Comparison of ENCODE assay signal across 8 cellular contexts in the genomic region with DNA sequence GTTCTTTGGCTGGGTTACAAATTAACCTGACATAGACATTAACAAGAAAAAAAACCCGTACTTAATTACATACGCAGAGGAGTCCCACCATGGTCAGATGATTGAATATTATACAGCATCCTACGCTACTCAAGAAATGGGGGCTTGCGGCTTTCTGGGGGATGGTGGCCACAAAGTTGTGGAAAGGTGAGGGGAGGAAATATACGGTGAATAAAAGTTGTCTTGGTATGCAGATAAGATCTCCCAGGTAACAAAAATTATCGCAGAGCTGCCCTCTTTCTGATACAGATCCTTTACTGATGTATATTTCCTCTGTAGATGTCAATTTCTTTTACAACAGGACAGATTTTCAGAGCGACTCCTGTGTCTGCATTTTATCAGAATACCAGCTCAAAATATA. TPM values are rescaled to one million over a fixed set of nuclear protein-coding genes. Genes with fewer than 3 reads are reported as not detected.
A peak's percentile ranks its signal among the peaks of the same experiment; 100 is the strongest.
DNase-seq lines count a peak whose midpoint lies in the region; ATAC-seq and TF ChIP-seq lines count a peak whose summit lies in the region.

No MANE protein-coding gene starts in this region.

- H3K27me3 ChIP-seq in DOHH2 (ENCODE audit: control insufficient read depth, low read length) (no peaks in the 10 kb centered on the region), Peyer's patch (no peaks in the 10 kb centered on the region), parathyroid adenoma (ENCODE audit: control insufficient read depth, insufficient read depth, low read length) (no peaks in the 10 kb centered on the region)

- ATAC-seq in HG03571 (IDR thresholded peaks at IDR 0.05; ENCODE audit: unreplicated experiment) = no peak

- H3K36me3 ChIP-seq in DOHH2 (ENCODE audit: control insufficient read depth, low read length) (peaks cover 89% of the 10 kb centered on the region), Peyer's patch (peaks cover 0 to 4% (median 0%) of the 10 kb centered on the region in 3 donors), parathyroid adenoma (ENCODE audit: control insufficient read depth, insufficient read depth, low read length) (no peaks in the 10 kb centered on the region)

- H3K4me2 ChIP-seq in DOHH2 (ENCODE audit: low read length) (peak overlapping the region; percentile 78), parathyroid adenoma (ENCODE audit: low read length) (peak overlapping the region; percentile 82)

- DNase-seq in Peyer's patch (no peak), epithelial cell of proximal tubule (ENCODE audit: low read depth) (no peak), ecto neural progenitor cell (ENCODE audit: low spot score) (no peak), SHP77 treated with DMSO at 0.1 percent for 48 hours (lab: John Stamatoyannopoulos, UW) (no peak), NCI-H526 treated with DMSO at 0.1 percent for 48 hours (lab: John Stamatoyannopoulos, UW) (no peak)

- H2AFZ ChIP-seq in parathyroid adenoma = no peak overlapping the region

- no peak overlapping the region for H3K9ac ChIP-seq in parathyroid adenoma

- peaks cover 9% of the 10 kb centered on the region for H3F3A ChIP-seq in DOHH2 (ENCODE audit: control insufficient read depth, insufficient read depth)

- H3K27ac ChIP-seq in DOHH2 (ENCODE audit: low read depth, low read length) (peak overlapping the region; percentile 86), Peyer's patch (peak overlapping the region; percentile 88 to 98 (median 94)), parathyroid adenoma (peak overlapping the region; percentile 94)

- no peaks in the 10 kb centered on the region for H3K9me3 ChIP-seq in DOHH2 (ENCODE audit: control insufficient read depth, insufficient read depth, low read length)
- no peaks in the 10 kb centered on the region for H3K9me3 ChIP-seq in Peyer's patch
- no peaks in the 10 kb centered on the region for H3K9me3 ChIP-seq in parathyroid adenoma (ENCODE audit: control insufficient read depth, low read length)

- no peak for TF ChIP-seq POLR2A in Peyer's patch (IDR thresholded peaks at IDR 0.05)

- H4K20me1 ChIP-seq in DOHH2 (ENCODE audit: control insufficient read depth, insufficient read depth, low read depth, low read length) = peaks cover 39% of the 10 kb centered on the region

- H3K9me2 ChIP-seq in DOHH2 (replicated peaks; ENCODE audit: control insufficient read depth, low read length) = no peaks in the 10 kb centered on the region

- peak overlapping the region; percentile 93 for H3K4me3 ChIP-seq in DOHH2 (ENCODE audit: low read length)
- H3K4me3 ChIP-seq in Peyer's patch = peak overlapping the region; percentile 67 to 85 (median 79)
- H3K4me3 ChIP-seq in epithelial cell of proximal tubule (ENCODE audit: low read depth, low read length) = peak overlapping the region; percentile 82
- H3K4me3 ChIP-seq in parathyroid adenoma (ENCODE audit: low read depth, low read length) = peak overlapping the region; percentile 87

- H3K79me2 ChIP-seq in DOHH2 (ENCODE audit: control insufficient read depth, low read length) (peaks cover 98% of the 10 kb centered on the region), parathyroid adenoma (peaks cover 11% of the 10 kb centered on the region)

- H3K4me1 ChIP-seq in DOHH2 (ENCODE audit: control insufficient read depth, low read length) = peaks cover 31% of the 10 kb centered on the region
- H3K4me1 ChIP-seq in Peyer's patch = peaks cover 0 to 41% (median 15%) of the 10 kb centered on the region in 4 donors
- H3K4me1 ChIP-seq in parathyroid adenoma = peaks cover 4% of the 10 kb centered on the region

- TF ChIP-seq CTCF in DOHH2 (IDR thresholded peaks at IDR 0.05; ENCODE audit: low read depth, low read length, poor library complexity, severe bottlenecking) (no peak), Peyer's patch (IDR thresholded peaks at IDR 0.05) (no peak), epithelial cell of proximal tubule (conservative IDR thresholded peaks at IDR 0.05; ENCODE audit: low read depth, low read length) (no peak), parathyroid adenoma (IDR thresholded peaks at IDR 0.05) (no peak)

RNA-seq across cellular contexts. Expression of gene DCAF16, which starts 0.9 kb away (rescaled TPM):
- 10 to 100 TPM; 15.1 to 21.7 (median 20.9) TPM for total RNA-seq in Peyer's patch
- total RNA-seq in epithelial cell of proximal tubule = 18.6 and 27.0 TPM in 2 replicates

RNA-seq across cellular contexts. Expression of gene NCAPG, which starts 1.1 kb away (rescaled TPM):
- total RNA-seq in Peyer's patch (10 to 100 TPM in 1 of 4 donors, 1 to 10 TPM in 3; 3.3 to 21.5 (median 3.5) TPM), epithelial cell of proximal tubule (56.4 and 66.9 TPM in 2 replicates)

RNA-seq across cellular contexts. Expression of gene FAM184B, which starts 28.2 kb away (rescaled TPM):
- total RNA-seq in Peyer's patch (not detected), epithelial cell of proximal tubule (0.07 and 0.17 TPM in 2 replicates)
